9 cellular contexts compared by ENCODE assay signal in genomic region chr3:124032351-124032880, GRCh38. TPM values are rescaled to one million over a fixed set of nuclear protein-coding genes. Genes with fewer than 3 reads are reported as not detected.
A peak's percentile ranks its signal among the peaks of the same experiment; 100 is the strongest.
DNase-seq lines count a peak whose midpoint lies in the region; ATAC-seq and TF ChIP-seq lines count a peak whose summit lies in the region.
"Had no signal": no experiment of that assay in that cellular context is flagged by ENCODE, and none has a peak within 500 bp of the region (broad histone marks: within the 10 kb centered on the region; RNA-seq: fewer than 3 reads in every experiment).

No MANE protein-coding gene starts in this region.

- peaks cover 6 to 10% of the 10 kb centered on the region in 2 donors for H3K4me1 Mint-ChIP-seq in natural killer cell treated with Interleukin-12 subunit alpha and Interleukin-12 subunit beta and Interleukin-15 and Interleukin-18, amount 100 ng/mL, for 72 hours (ENCODE audit: low read depth in 2 of 2)

- no peak for TF ChIP-seq CTCF in AG10803 (conservative IDR thresholded peaks at IDR 0.05; ENCODE audit: low read length)
- no peak for TF ChIP-seq CTCF in HL-60 (IDR thresholded peaks at IDR 0.05; ENCODE audit: insufficient read depth, low read length)
- no peak for TF ChIP-seq CTCF in fibroblast of lung (conservative IDR thresholded peaks at IDR 0.05 in 1 of 2, IDR thresholded peaks at IDR 0.05 in 1 of 2; ENCODE audit: low read depth in 1 of 2, low read length in 2 of 2)

- H4K20me1 ChIP-seq in fibroblast of lung (ENCODE audit: control insufficient read depth, extremely low read depth, insufficient read depth, low read length) = no peaks in the 10 kb centered on the region

- peaks cover 4% of the 10 kb centered on the region for H3K36me3 Mint-ChIP-seq in natural killer cell treated with Interleukin-12 subunit alpha and Interleukin-12 subunit beta and Interleukin-15 and Interleukin-18, amount 100 ng/mL, for 72 hours

- H3K27me3 Mint-ChIP-seq in natural killer cell treated with Interleukin-12 subunit alpha and Interleukin-12 subunit beta and Interleukin-15 and Interleukin-18, amount 100 ng/mL, for 72 hours = peaks cover 35% of the 10 kb centered on the region in 2 donors

- peak overlapping the region; percentile 61 for H3K4me3 ChIP-seq in AG10803 (ENCODE audit: low read length)
- peak overlapping the region; percentile 27 for H3K4me3 ChIP-seq in HL-60 (replicated peaks; ENCODE audit: insufficient read depth, low read length)
- H3K4me3 ChIP-seq in fibroblast of lung (replicated peaks in 1 of 4; ENCODE audit: control extremely low read depth in 1 of 4, insufficient read depth in 1 of 4, low read depth in 3 of 4, low read length in 4 of 4) = peak overlapping the region; percentile 42 to 64 (median 58)

- peaks cover 46% of the 10 kb centered on the region for H3K27me3 ChIP-seq in HL-60 (ENCODE audit: insufficient read depth, poor library complexity, severe bottlenecking)
- peaks cover 13% of the 10 kb centered on the region for H3K27me3 ChIP-seq in fibroblast of lung (ENCODE audit: control insufficient read depth, insufficient read depth, low read length)

- no peaks in the 10 kb centered on the region for H3K9me3 Mint-ChIP-seq in natural killer cell treated with Interleukin-12 subunit alpha and Interleukin-12 subunit beta and Interleukin-15 and Interleukin-18, amount 100 ng/mL, for 72 hours

- peaks cover 3% of the 10 kb centered on the region for H3K4me1 ChIP-seq in fibroblast of lung (ENCODE audit: control insufficient read depth, extremely low read depth, insufficient read depth, low read length)

- peak overlapping the region; percentile 89 for H3K4me3 Mint-ChIP-seq in natural killer cell treated with Interleukin-12 subunit alpha and Interleukin-12 subunit beta and Interleukin-15 and Interleukin-18, amount 100 ng/mL, for 72 hours

- H2AFZ ChIP-seq in fibroblast of lung (ENCODE audit: low read length) = peak overlapping the region; percentile 74

- DNase-seq in AG10803 (ENCODE audit: low read depth) (peak; percentile 33), HL-60 (ENCODE audit: low read depth in 1 of 2, low spot score in 1 of 2) (no peak), SW480 (ENCODE audit: low spot score) (peak; percentile 28), fibroblast of lung (ENCODE audit: low read depth in 2 of 2) (peak; percentile 37 to 39)
- DNase-seq in natural killer cell treated with Interleukin-12 subunit alpha and Interleukin-12 subunit beta and Interleukin-15 and Interleukin-18, amount 100 ng/mL, for 72 hours (ENCODE audit: low spot score) = no peak

- H3K36me3 ChIP-seq in fibroblast of lung (ENCODE audit: control insufficient read depth, insufficient read depth, low read length) = no peaks in the 10 kb centered on the region
- H3K36me3 ChIP-seq: neutrophil had no signal

- H3K9ac ChIP-seq in fibroblast of lung (ENCODE audit: insufficient read depth, low read length) = peak overlapping the region; percentile 60

- ATAC-seq in natural killer cell treated with Interleukin-12 subunit alpha and Interleukin-12 subunit beta and Interleukin-15 and Interleukin-18, amount 100 ng/mL, for 72 hours = no peak
- ATAC-seq in GM18873 (IDR thresholded peaks at IDR 0.05; ENCODE audit: low FRiP score, unreplicated experiment) (no peak), HG03432 (IDR thresholded peaks at IDR 0.05; ENCODE audit: unreplicated experiment) (no peak), GM19035 (IDR thresholded peaks at IDR 0.05; ENCODE audit: unreplicated experiment) (no peak)

- H3K27ac ChIP-seq in HL-60 (replicated peaks) (no peak overlapping the region), fibroblast of lung (ENCODE audit: insufficient read depth, low read length) (no peak overlapping the region)
- H3K27ac ChIP-seq: neutrophil had no signal

- H3K27ac Mint-ChIP-seq in natural killer cell treated with Interleukin-12 subunit alpha and Interleukin-12 subunit beta and Interleukin-15 and Interleukin-18, amount 100 ng/mL, for 72 hours = no peak overlapping the region

- no peaks in the 10 kb centered on the region for H3K79me2 ChIP-seq in fibroblast of lung (ENCODE audit: control insufficient read depth, insufficient read depth, low read length)

- H3K4me2 ChIP-seq in fibroblast of lung (ENCODE audit: extremely low read depth, insufficient read depth, low read length) = peak overlapping the region; percentile 94

- H3K9me3 ChIP-seq in fibroblast of lung (ENCODE audit: control insufficient read depth, insufficient read depth, low read depth, low read length) = no peaks in the 10 kb centered on the region
- H3K9me3 ChIP-seq: neutrophil had no signal

RNA-seq across cellular contexts. Expression of gene KALRN, which starts 0.8 kb away (rescaled TPM):
- 3.5 and 3.9 TPM in 2 replicates for total RNA-seq in fibroblast of lung
- polyA plus RNA-seq in fibroblast of lung = 1.9 and 3.7 TPM in 2 replicates
- polyA plus RNA-seq in fibroblast of lung (2012) = 1.4 and 4.0 TPM in 2 replicates
- polyA minus RNA-seq in fibroblast of lung (ENCODE audit: low replicate concordance) = 3.3 and 6.8 TPM in 2 replicates
- total RNA-seq in natural killer cell treated with Interleukin-12 subunit alpha and Interleukin-12 subunit beta and Interleukin-15 and Interleukin-18, amount 100 ng/mL, for 72 hours = under 1 TPM; 0.26 to 0.86 TPM

RNA-seq across cellular contexts. Expression of gene ROPN1, which starts 40.5 kb away (rescaled TPM):
- total RNA-seq in fibroblast of lung = not detected in 2 replicates
- not detected in 2 replicates for polyA plus RNA-seq in fibroblast of lung
- not detected in 2 replicates for polyA plus RNA-seq in fibroblast of lung (2012)
- polyA minus RNA-seq in fibroblast of lung (ENCODE audit: low replicate concordance) = not detected in 2 replicates
- not detected for total RNA-seq in natural killer cell treated with Interleukin-12 subunit alpha and Interleukin-12 subunit beta and Interleukin-15 and Interleukin-18, amount 100 ng/mL, for 72 hours

Comparison
In these comparisons a context has a peak if more than half of its experiments do, and no peak if none do; other contexts are left out.
1. DNase-seq: peak in AG10803 (single experiment), SW480 (single experiment) and fibroblast of lung (2 of 2); none in HL-60 (0 of 2) and natural killer cell treated with Interleukin-12 subunit alpha and Interleukin-12 subunit beta and Interleukin-15 and Interleukin-18, amount 100 ng/mL, for 72 hours (single experiment).
2. Peak in every context shown above with its lines, with median percentiles within 50 percentile points of each other: H3K4me3 ChIP-seq.